1 cellular context compared by ENCODE assay signal in genomic region chr19:10921199-10921879, GRCh38.
TF ChIP-seq lines count a peak whose summit lies in the region.

No MANE protein-coding gene starts in this region.

TF ChIP-seq in K562, 482 proteins besides CTCF, POLR2A, EP300 and RAD21:
- TF ChIP-seq POLR2G (IDR thresholded peaks at IDR 0.05; ENCODE audit: low read depth, low read length) (peak; percentile 63), ZNF395 (CRISPR knock-in tag; IDR thresholded peaks at IDR 0.05) (no peak), GABPB2 (CRISPR knock-in tag; conservative IDR thresholded peaks at IDR 0.05) (no peak), CREB3 (tag; conservative IDR thresholded peaks at IDR 0.05; ENCODE audit: low read depth) (no peak), TRIM24 (IDR thresholded peaks at IDR 0.05) (no peak), NFE2 (IDR thresholded peaks at IDR 0.05; ENCODE audit: low read depth) (no peak), RBFOX2 (IDR thresholded peaks at IDR 0.05; ENCODE audit: low read depth, low read length) (peak; percentile 69), SUPT5H (IDR thresholded peaks at IDR 0.05) (0 out of 2 replicates have a peak, but pooled peaks have one; percentile 52), ZFP1 (CRISPR knock-in tag; IDR thresholded peaks at IDR 0.05) (no peak), KDM5B (IDR thresholded peaks at IDR 0.05; ENCODE audit: insufficient replicate concordance, low read depth, low read length) (peak; percentile 40), RBM22 (IDR thresholded peaks at IDR 0.05; ENCODE audit: low read depth, low read length, poor library complexity, severe bottlenecking) (peak; percentile 93), HMGN3 (IDR thresholded peaks at IDR 0.05; ENCODE audit: borderline replicate concordance, extremely low read depth, insufficient read length, low read depth, low read length) (peak; percentile 1)
- TF ChIP-seq, protein P1, sequence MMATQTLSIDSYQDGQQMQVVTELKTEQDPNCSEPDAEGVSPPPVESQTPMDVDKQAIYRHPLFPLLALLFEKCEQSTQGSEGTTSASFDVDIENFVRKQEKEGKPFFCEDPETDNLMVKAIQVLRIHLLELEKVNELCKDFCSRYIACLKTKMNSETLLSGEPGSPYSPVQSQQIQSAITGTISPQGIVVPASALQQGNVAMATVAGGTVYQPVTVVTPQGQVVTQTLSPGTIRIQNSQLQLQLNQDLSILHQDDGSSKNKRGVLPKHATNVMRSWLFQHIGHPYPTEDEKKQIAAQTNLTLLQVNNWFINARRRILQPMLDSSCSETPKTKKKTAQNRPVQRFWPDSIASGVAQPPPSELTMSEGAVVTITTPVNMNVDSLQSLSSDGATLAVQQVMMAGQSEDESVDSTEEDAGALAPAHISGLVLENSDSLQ (IDR thresholded peaks at IDR 0.05), result peak; percentile 10; the same call in 1 of the 2 replicates
- TF ChIP-seq, protein P2, sequence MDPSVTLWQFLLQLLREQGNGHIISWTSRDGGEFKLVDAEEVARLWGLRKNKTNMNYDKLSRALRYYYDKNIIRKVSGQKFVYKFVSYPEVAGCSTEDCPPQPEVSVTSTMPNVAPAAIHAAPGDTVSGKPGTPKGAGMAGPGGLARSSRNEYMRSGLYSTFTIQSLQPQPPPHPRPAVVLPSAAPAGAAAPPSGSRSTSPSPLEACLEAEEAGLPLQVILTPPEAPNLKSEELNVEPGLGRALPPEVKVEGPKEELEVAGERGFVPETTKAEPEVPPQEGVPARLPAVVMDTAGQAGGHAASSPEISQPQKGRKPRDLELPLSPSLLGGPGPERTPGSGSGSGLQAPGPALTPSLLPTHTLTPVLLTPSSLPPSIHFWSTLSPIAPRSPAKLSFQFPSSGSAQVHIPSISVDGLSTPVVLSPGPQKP (CRISPR knock-in tag; IDR thresholded peaks at IDR 0.05), result no peak
- TF ChIP-seq, protein P3, sequence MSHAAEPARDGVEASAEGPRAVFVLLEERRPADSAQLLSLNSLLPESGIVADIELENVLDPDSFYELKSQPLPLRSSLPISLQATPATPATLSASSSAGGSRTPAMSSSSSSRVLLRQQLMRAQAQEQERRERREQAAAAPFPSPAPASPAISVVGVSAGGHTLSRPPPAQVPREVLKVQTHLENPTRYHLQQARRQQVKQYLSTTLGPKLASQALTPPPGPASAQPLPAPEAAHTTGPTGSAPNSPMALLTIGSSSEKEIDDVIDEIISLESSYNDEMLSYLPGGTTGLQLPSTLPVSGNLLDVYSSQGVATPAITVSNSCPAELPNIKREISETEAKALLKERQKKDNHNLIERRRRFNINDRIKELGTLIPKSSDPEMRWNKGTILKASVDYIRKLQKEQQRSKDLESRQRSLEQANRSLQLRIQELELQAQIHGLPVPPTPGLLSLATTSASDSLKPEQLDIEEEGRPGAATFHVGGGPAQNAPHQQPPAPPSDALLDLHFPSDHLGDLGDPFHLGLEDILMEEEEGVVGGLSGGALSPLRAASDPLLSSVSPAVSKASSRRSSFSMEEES (CRISPR knock-in tag; IDR thresholded peaks at IDR 0.05), result no peak
